12 cellular contexts compared by ENCODE assay signal in the genomic region with DNA sequence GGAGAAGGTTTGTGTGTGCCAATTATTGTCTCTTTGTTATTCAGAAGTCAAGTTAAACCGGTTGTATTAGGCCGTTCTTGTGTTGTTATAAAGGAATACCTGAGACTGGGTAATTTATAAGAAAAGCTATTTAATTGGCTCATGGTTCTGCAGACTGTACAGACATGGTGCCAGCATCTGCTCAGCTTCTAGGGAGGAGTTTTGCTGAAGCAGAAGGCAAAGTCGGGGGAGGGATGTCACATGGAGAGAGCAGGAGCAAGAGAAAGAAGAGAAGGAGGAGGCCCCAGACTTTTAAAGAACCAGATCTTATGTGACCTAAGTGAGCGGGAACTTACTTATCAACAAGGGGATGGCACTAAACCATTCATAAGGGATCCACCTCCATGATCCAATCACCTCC.
"Had no signal": no experiment of that assay in that cellular context is flagged by ENCODE, and none has a peak within 500 bp of the region (broad histone marks: within the 10 kb centered on the region; RNA-seq: fewer than 3 reads in every experiment).

No MANE protein-coding gene starts in this region.

- H3K27ac ChIP-seq: body of pancreas, right lobe of liver had no signal

- H3K36me3 ChIP-seq: right lobe of liver had no signal

- ATAC-seq: body of pancreas; right lobe of liver; stimulated activated naive CD8-positive, alpha-beta T cell treated with anti-CD3 and anti-CD28 coated beads, Interleukin-15, Interleukin-2, amounts not matched to agents 100 U/mL and 50 U/mL, for 24 hours had no signal

- DNase-seq: activated B cell treated with CpG ODN at 0.5 μM for 24 hours; activated CD4-positive, alpha-beta T cell treated with anti-CD3 and anti-CD28 coated beads for 48 hours; activated CD8-positive, alpha-beta memory T cell treated with anti-CD3 and anti-CD28 coated beads for 24 hours; activated naive CD8-positive, alpha-beta T cell treated with anti-CD3 and anti-CD28 coated beads for 36 hours; amygdala; body of pancreas; cortex of kidney; effector CD4-positive, alpha-beta T cell; foreskin fibroblast; right lobe of liver; stimulated activated naive CD8-positive, alpha-beta T cell treated with anti-CD3 and anti-CD28 coated beads, Interleukin-15, Interleukin-2, amounts not matched to agents 100 U/mL and 50 U/mL, for 24 hours had no signal

- H3K4me3 ChIP-seq: body of pancreas, right lobe of liver, smooth muscle cell had no signal

- H3K4me1 ChIP-seq: body of pancreas, right lobe of liver had no signal

- H3K27me3 ChIP-seq: body of pancreas, right lobe of liver had no signal

- H3K4me2 ChIP-seq: smooth muscle cell had no signal
